22 cellular contexts compared by ENCODE assay signal in the genomic region with DNA sequence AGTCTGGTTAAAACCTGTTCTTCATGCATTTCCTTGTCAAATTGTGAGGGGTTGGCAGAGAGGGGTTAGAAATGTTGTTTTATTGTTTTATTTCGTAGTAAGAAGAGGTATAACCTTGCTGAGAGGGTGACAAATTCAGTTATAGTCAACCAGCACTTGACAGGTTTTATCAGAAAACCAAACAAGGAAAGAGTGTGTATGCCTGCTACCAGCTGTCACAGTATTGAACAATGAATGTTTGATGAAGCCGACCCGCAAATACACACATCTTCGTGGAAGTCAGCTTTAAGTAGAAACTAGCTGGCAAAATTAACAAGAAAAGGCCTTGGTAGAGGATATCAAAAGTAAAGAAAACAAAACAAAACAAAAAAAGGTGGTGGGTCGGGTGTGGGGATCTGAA.
"Had no signal": no experiment of that assay in that cellular context is flagged by ENCODE, and none has a peak within 500 bp of the region (broad histone marks: within the 10 kb centered on the region; RNA-seq: fewer than 3 reads in every experiment).

No MANE protein-coding gene starts in this region.

- H3K27ac ChIP-seq: cardiac muscle cell, epithelial cell of prostate, left ventricle myocardium inferior, prostate gland, suprapubic skin, transverse colon had no signal

- ATAC-seq: effector memory CD8-positive, alpha-beta T cell; right cardiac atrium had no signal

- H3K4me3 ChIP-seq: cardiac muscle cell, left ventricle myocardium inferior, prostate gland, suprapubic skin had no signal

- H3K36me3 Mint-ChIP-seq: activated CD4-positive, alpha-beta memory T cell treated with anti-CD3 and anti-CD28 coated beads for 36 hours; activated naive CD8-positive, alpha-beta T cell treated with anti-CD3 and anti-CD28 coated beads for 36 hours had no signal

- H3K4me1 ChIP-seq: left ventricle myocardium inferior, prostate gland, suprapubic skin, transverse colon had no signal

- H3K4me3 Mint-ChIP-seq: activated B cell treated with CpG ODN at 0.5 μM for 24 hours; activated CD4-positive, alpha-beta memory T cell treated with anti-CD3 and anti-CD28 coated beads for 36 hours; activated naive CD8-positive, alpha-beta T cell treated with anti-CD3 and anti-CD28 coated beads for 36 hours; activated T-helper 1 cell treated with anti-CD3 and anti-CD28 coated beads, Interleukin-12 subunit alpha, Interleukin-12 subunit beta, Interleukin-2, Interleukin-4 antibody, amounts not matched to agents 30 ng/mL and 10 ng/mL and 1 ng/mL, durations not matched to agents 14 hours and 24 hours and 36 hours; effector memory CD8-positive, alpha-beta T cell; neural crest cell; stimulated activated naive CD8-positive, alpha-beta T cell treated with anti-CD3 and anti-CD28 coated beads, Interleukin-15, Interleukin-2, amounts not matched to agents 100 ng/mL and 50 ng/mL, for 24 hours had no signal

- H3K4me1 Mint-ChIP-seq: neural crest cell had no signal

- H3K27ac Mint-ChIP-seq: activated B cell treated with CpG ODN at 0.5 μM for 24 hours; activated CD4-positive, alpha-beta memory T cell treated with anti-CD3 and anti-CD28 coated beads for 36 hours; activated naive CD8-positive, alpha-beta T cell treated with anti-CD3 and anti-CD28 coated beads for 36 hours; activated T-helper 1 cell treated with anti-CD3 and anti-CD28 coated beads, Interleukin-12 subunit alpha, Interleukin-12 subunit beta, Interleukin-2, Interleukin-4 antibody, amounts not matched to agents 30 ng/mL and 10 ng/mL and 1 ng/mL, durations not matched to agents 14 hours and 24 hours and 36 hours; effector memory CD8-positive, alpha-beta T cell; stimulated activated naive CD8-positive, alpha-beta T cell treated with anti-CD3 and anti-CD28 coated beads, Interleukin-15, Interleukin-2, amounts not matched to agents 100 ng/mL and 50 ng/mL, for 24 hours had no signal

- DNase-seq: activated B cell treated with CpG ODN at 0.5 μM for 24 hours; activated CD4-positive, alpha-beta memory T cell treated with anti-CD3 and anti-CD28 coated beads for 36 hours; activated CD4-positive, alpha-beta T cell treated with anti-CD3 and anti-CD28 coated beads for 4 hours; activated naive CD8-positive, alpha-beta T cell treated with anti-CD3 and anti-CD28 coated beads for 36 hours; activated T-cell treated with anti-CD3 and anti-CD28 coated beads for 4 hours; amniotic stem cell; effector memory CD8-positive, alpha-beta T cell; foreskin fibroblast; kidney; left ventricle myocardium inferior; mammary epithelial cell; stimulated activated CD4-positive, alpha-beta T cell treated with anti-CD3 and anti-CD28 coated beads, Interleukin-15, amount 100 ng/mL, for 24 hours; stimulated activated CD4-positive, alpha-beta T cell treated with anti-CD3 and anti-CD28 coated beads, Interleukin-2, amount 100 ng/mL, for 48 hours had no signal

- H3K9me3 ChIP-seq: left ventricle myocardium inferior, prostate gland, suprapubic skin, transverse colon had no signal

- H3K27me3 ChIP-seq: suprapubic skin, transverse colon had no signal

- H3K36me3 ChIP-seq: cardiac muscle cell, left ventricle myocardium inferior, prostate gland, suprapubic skin, transverse colon had no signal

- H3K9me3 Mint-ChIP-seq: activated B cell treated with CpG ODN at 0.5 μM for 24 hours; activated CD4-positive, alpha-beta memory T cell treated with anti-CD3 and anti-CD28 coated beads for 36 hours; activated naive CD8-positive, alpha-beta T cell treated with anti-CD3 and anti-CD28 coated beads for 36 hours; activated T-helper 1 cell treated with anti-CD3 and anti-CD28 coated beads, Interleukin-12 subunit alpha, Interleukin-12 subunit beta, Interleukin-2, Interleukin-4 antibody, amounts not matched to agents 30 ng/mL and 10 ng/mL and 1 ng/mL, durations not matched to agents 14 hours and 24 hours and 36 hours; effector memory CD8-positive, alpha-beta T cell; neural crest cell had no signal

- FAIRE-seq: kidney had no signal
